ENCODE assay signal across 8 cellular contexts in the genomic region with DNA sequence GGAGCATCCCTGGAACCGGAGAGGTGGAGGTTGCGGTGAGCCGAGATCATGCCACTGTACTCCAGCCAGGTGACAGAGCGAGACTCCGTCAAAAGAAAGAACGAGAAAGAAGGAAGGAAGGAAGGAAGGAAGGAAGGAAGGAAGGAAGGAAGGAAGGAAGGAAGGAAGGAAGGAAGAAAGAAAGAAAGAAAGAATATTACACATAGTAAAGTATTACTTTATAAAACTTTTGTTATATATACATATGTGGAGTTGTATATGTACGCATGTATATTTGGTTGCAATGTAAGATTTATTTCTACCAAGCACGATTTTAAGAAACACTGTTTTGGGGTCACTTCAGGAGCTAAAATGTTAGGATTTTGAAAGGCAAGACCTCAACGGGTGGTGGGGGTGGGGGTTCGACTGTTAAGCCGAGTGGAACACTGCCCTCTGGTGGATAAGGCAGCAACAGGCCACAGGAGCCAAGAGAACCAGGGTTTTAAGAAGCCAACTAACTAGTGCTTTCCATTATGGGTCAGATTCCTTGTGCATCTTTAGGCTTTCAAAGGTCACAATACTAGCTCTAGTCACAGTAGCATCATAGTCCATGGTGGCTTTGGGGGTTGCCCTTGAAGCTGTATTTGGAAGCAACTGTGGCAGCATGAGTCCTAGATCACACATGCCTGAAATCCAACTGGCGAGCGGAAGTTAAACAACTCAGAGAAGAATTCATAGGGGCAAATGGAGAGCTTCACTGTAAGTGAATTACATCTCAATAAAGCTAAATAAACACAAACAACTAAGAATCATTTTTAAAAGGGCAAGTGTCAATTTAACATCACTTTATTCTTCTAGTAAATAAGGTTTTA. TPM values are rescaled to one million over a fixed set of nuclear protein-coding genes. Genes with fewer than 3 reads are reported as not detected.
DNase-seq lines count a peak whose midpoint lies in the region; ATAC-seq and TF ChIP-seq lines count a peak whose summit lies in the region.

No MANE protein-coding gene starts in this region.

- POLR2A ChIA-PET in HEK293 (lab: Yijun Ruan, JAX): interaction anchor here (0.6 kb wide), 1 partner anchor 27 kb away, joined by 4 read pairs; no protein-coding TSS in a partner anchor
- POLR2A ChIA-PET in activated CD4-positive, alpha-beta memory T cell treated with anti-CD3 and anti-CD28 coated beads, Interleukin-2, amount 10 ng/mL, durations not matched to agents 7 days and 5 days (lab: Charles Lee): interaction anchor here (1.6 to 2.9 kb wide), 6 partner anchors 10 to 126 kb away, joined by 4 to 11 read pairs (median 8); a partner anchor contains a TSS

- H3K4me3 ChIP-seq in HEK293 (ENCODE audit: low read depth, low read length): no peak overlapping the region

- H3K27me3 Mint-ChIP-seq in activated CD4-positive, alpha-beta memory T cell treated with anti-CD3 and anti-CD28 coated beads, Interleukin-2, amount 10 ng/mL, durations not matched to agents 7 days and 5 days: peaks cover 2% of the 10 kb centered on the region
- H3K27me3 Mint-ChIP-seq in memory B cell: no peaks in the 10 kb centered on the region

- TF ChIP-seq CTCF in HEK293 (tag by site-specific recombination; IDR thresholded peaks at IDR 0.05): peak; percentile 26; the same call in 1 of the 2 replicates

- DNase-seq in Daoy (ENCODE audit: low read depth) (peak; percentile 58), NCI-H82 (lab: John Stamatoyannopoulos, UW) (peak; percentile 80), memory B cell (ENCODE audit: low spot score in 2 of 2) (peak; percentile 57 to 62)
- DNase-seq in activated CD4-positive, alpha-beta memory T cell treated with anti-CD3 and anti-CD28 coated beads, Interleukin-2, amount 10 ng/mL, durations not matched to agents 7 days and 5 days: peak; percentile 75
- peak; percentile 59 for DNase-seq in effector CD4-positive, alpha-beta T cell
- peak; percentile 45 to 52 for DNase-seq in stimulated activated CD8-positive, alpha-beta memory T cell treated with anti-CD3 and anti-CD28 coated beads, Interleukin-7, amount 100 ng/mL, for 4 hours (ENCODE audit: low read depth in 2 of 2)

- H3K27ac Mint-ChIP-seq in activated CD4-positive, alpha-beta memory T cell treated with anti-CD3 and anti-CD28 coated beads, Interleukin-2, amount 10 ng/mL, durations not matched to agents 7 days and 5 days: no peak overlapping the region
- peak overlapping the region; percentile 77 for H3K27ac Mint-ChIP-seq in memory B cell

- CTCF ChIA-PET in HEK293 (lab: Yijun Ruan, JAX): interaction anchor here (0.6 to 3.1 kb wide), 32 partner anchors 8 to 798 kb away, joined by 3 to 60 read pairs (median 4); a partner anchor contains a TSS
- CTCF ChIA-PET in activated CD4-positive, alpha-beta memory T cell treated with anti-CD3 and anti-CD28 coated beads, Interleukin-2, amount 10 ng/mL, durations not matched to agents 7 days and 5 days (lab: Charles Lee): interaction anchor here (0.6 to 9.1 kb wide), 43 partner anchors 8 to 332 kb away, joined by 3 to 180 read pairs (median 5); a partner anchor contains a TSS

- H3K27ac ChIP-seq in HEK293 (ENCODE audit: extremely low read depth, low read depth, low read length): no peak overlapping the region

- no peaks in the 10 kb centered on the region; a peak in 1 of 3 replicates for H3K36me3 ChIP-seq in HEK293 (ENCODE audit: control insufficient read depth in 2 of 2, insufficient read depth in 1 of 2, low read length in 2 of 2)

- peaks cover 35% of the 10 kb centered on the region for H3K36me3 Mint-ChIP-seq in activated CD4-positive, alpha-beta memory T cell treated with anti-CD3 and anti-CD28 coated beads, Interleukin-2, amount 10 ng/mL, durations not matched to agents 7 days and 5 days (ENCODE audit: low read depth)
- peaks cover 15% of the 10 kb centered on the region for H3K36me3 Mint-ChIP-seq in memory B cell

- no peaks in the 10 kb centered on the region for H3K9me3 Mint-ChIP-seq in activated CD4-positive, alpha-beta memory T cell treated with anti-CD3 and anti-CD28 coated beads, Interleukin-2, amount 10 ng/mL, durations not matched to agents 7 days and 5 days
- H3K9me3 Mint-ChIP-seq in memory B cell: no peaks in the 10 kb centered on the region

- H3K4me1 ChIP-seq in HEK293 (ENCODE audit: control insufficient read depth, insufficient read depth, low read length): peaks cover 5% of the 10 kb centered on the region; the same call in 1 of the 2 replicates

- peak; percentile 73 for ATAC-seq in memory B cell (ENCODE audit: low read depth)
- ATAC-seq in HG03097 (IDR thresholded peaks at IDR 0.05; ENCODE audit: low FRiP score, unreplicated experiment): no peak

- H3K9me3 ChIP-seq in HEK293 (ENCODE audit: control insufficient read depth, insufficient read depth, low read depth, low read length): no peaks in the 10 kb centered on the region

- no peak overlapping the region for H3K4me3 Mint-ChIP-seq in activated CD4-positive, alpha-beta memory T cell treated with anti-CD3 and anti-CD28 coated beads, Interleukin-2, amount 10 ng/mL, durations not matched to agents 7 days and 5 days
- no peak overlapping the region for H3K4me3 Mint-ChIP-seq in memory B cell

- peaks cover 51% of the 10 kb centered on the region for H3K4me1 Mint-ChIP-seq in activated CD4-positive, alpha-beta memory T cell treated with anti-CD3 and anti-CD28 coated beads, Interleukin-2, amount 10 ng/mL, durations not matched to agents 7 days and 5 days
- H3K4me1 Mint-ChIP-seq in memory B cell: peaks cover 25% of the 10 kb centered on the region

TF ChIP-seq in HEK293, 187 proteins besides CTCF, POLR2A, EP300 and RAD21 (continues in another document):
- TF ChIP-seq ZNF366 (tag by site-specific recombination; conservative IDR thresholded peaks at IDR 0.05): peak; percentile 68
- no peak for TF ChIP-seq ZNF112 (tag by site-specific recombination; IDR thresholded peaks at IDR 0.05)
- TF ChIP-seq, protein P1, sequence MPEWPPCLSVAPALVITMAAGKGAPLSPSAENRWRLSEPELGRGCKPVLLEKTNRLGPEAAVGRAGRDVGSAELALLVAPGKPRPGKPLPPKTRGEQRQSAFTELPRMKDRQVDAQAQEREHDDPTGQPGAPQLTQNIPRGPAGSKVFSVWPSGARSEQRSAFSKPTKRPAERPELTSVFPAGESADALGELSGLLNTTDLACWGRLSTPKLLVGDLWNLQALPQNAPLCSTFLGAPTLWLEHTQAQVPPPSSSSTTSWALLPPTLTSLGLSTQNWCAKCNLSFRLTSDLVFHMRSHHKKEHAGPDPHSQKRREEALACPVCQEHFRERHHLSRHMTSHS (tag by site-specific recombination; IDR thresholded peaks at IDR 0.05): no peak
- no peak for TF ChIP-seq ZNF16 (tag by site-specific recombination; IDR thresholded peaks at IDR 0.05; ENCODE audit: low read depth)
- peak; percentile 61 for TF ChIP-seq ZNF654 (tag by site-specific recombination; IDR thresholded peaks at IDR 0.05; ENCODE audit: low read depth)
- TF ChIP-seq, protein P2, sequence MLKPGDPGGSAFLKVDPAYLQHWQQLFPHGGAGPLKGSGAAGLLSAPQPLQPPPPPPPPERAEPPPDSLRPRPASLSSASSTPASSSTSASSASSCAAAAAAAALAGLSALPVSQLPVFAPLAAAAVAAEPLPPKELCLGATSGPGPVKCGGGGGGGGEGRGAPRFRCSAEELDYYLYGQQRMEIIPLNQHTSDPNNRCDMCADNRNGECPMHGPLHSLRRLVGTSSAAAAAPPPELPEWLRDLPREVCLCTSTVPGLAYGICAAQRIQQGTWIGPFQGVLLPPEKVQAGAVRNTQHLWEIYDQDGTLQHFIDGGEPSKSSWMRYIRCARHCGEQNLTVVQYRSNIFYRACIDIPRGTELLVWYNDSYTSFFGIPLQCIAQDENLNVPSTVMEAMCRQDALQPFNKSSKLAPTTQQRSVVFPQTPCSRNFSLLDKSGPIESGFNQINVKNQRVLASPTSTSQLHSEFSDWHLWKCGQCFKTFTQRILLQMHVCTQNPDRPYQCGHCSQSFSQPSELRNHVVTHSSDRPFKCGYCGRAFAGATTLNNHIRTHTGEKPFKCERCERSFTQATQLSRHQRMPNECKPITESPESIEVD (tag by site-specific recombination; IDR thresholded peaks at IDR 0.05): no peak
- no peak for TF ChIP-seq ZNF133 (tag by site-specific recombination; IDR thresholded peaks at IDR 0.05)
- no peak for TF ChIP-seq ZNF521 (tag by site-specific recombination; IDR thresholded peaks at IDR 0.05)
- no peak for TF ChIP-seq ZNF624 (tag by site-specific recombination; IDR thresholded peaks at IDR 0.05)
- no peak for TF ChIP-seq ZNF335 (tag by site-specific recombination; conservative IDR thresholded peaks at IDR 0.05)
- no peak for TF ChIP-seq ZBTB17 (tag by site-specific recombination; IDR thresholded peaks at IDR 0.05)
- TF ChIP-seq, protein P3, sequence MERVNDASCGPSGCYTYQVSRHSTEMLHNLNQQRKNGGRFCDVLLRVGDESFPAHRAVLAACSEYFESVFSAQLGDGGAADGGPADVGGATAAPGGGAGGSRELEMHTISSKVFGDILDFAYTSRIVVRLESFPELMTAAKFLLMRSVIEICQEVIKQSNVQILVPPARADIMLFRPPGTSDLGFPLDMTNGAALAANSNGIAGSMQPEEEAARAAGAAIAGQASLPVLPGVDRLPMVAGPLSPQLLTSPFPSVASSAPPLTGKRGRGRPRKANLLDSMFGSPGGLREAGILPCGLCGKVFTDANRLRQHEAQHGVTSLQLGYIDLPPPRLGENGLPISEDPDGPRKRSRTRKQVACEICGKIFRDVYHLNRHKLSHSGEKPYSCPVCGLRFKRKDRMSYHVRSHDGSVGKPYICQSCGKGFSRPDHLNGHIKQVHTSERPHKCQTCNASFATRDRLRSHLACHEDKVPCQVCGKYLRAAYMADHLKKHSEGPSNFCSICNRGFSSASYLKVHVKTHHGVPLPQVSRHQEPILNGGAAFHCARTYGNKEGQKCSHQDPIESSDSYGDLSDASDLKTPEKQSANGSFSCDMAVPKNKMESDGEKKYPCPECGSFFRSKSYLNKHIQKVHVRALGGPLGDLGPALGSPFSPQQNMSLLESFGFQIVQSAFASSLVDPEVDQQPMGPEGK (tag by site-specific recombination; IDR thresholded peaks at IDR 0.05): peak; percentile 35; the same call in 1 of the 2 replicates

RNA-seq across cellular contexts. Expression of a gene that starts 22.5 kb away (rescaled TPM):
- 22.1 and 31.6 TPM in 2 replicates for total RNA-seq in Daoy (2014; rRNA removed; shearing (Covaris generic))
- 10 to 100 TPM; 50.0 to 51.7 TPM for total RNA-seq in activated CD4-positive, alpha-beta memory T cell treated with anti-CD3 and anti-CD28 coated beads, Interleukin-2, amount 10 ng/mL, durations not matched to agents 7 days and 5 days

RNA-seq across cellular contexts. Expression of a gene that starts 22.5 kb away (rescaled TPM):
- 0.36 and 0.97 TPM in 2 replicates for total RNA-seq in Daoy (2014; rRNA removed; shearing (Covaris generic))
- total RNA-seq in activated CD4-positive, alpha-beta memory T cell treated with anti-CD3 and anti-CD28 coated beads, Interleukin-2, amount 10 ng/mL, durations not matched to agents 7 days and 5 days: 1 to 10 TPM; 9.1 to 9.7 TPM

RNA-seq across cellular contexts. Expression of a gene that starts 39.4 kb away (rescaled TPM):
- 72.1 and 83.0 TPM in 2 replicates for total RNA-seq in Daoy (2014; rRNA removed; shearing (Covaris generic))
- 10 to 100 TPM; 40.9 to 42.6 TPM for total RNA-seq in activated CD4-positive, alpha-beta memory T cell treated with anti-CD3 and anti-CD28 coated beads, Interleukin-2, amount 10 ng/mL, durations not matched to agents 7 days and 5 days
